1 cellular context compared by ENCODE assay signal in genomic region chr3:149975919-149976318, GRCh38.
TF ChIP-seq lines count a peak whose summit lies in the region.

No MANE protein-coding gene starts in this region.

TF ChIP-seq in K562, 482 proteins besides CTCF, POLR2A, EP300 and RAD21 (continued from another document):
- no peak for TF ChIP-seq GTF3C2 (IDR thresholded peaks at IDR 0.05; ENCODE audit: borderline replicate concordance, extremely low read depth, insufficient read length)
TF ChIP-seq in K562: peak in this region for 1.
